In the genomic region with DNA sequence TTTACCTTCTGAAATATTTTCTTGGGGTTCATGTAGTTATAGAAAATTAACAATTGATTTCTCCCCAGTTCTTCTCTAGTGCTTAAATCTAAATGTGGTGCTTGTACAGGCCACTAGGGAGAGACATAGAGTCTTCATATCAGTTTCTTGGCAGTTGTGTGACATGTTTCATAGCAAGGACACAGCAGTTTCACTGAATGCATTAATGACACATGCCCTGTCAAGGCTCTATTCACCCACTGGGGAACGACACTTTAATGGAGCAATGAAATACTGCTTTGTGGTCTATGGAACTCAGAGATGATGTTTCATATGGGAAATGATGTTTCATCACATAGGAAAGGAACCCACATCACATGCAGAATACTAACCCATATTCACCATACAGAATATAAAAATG, we compare ENCODE assay signal across 8 cellular contexts. TPM values are rescaled to one million over a fixed set of nuclear protein-coding genes. Genes with fewer than 3 reads are reported as not detected.
A peak's percentile ranks its signal among the peaks of the same experiment; 100 is the strongest.
DNase-seq lines count a peak whose midpoint lies in the region; ATAC-seq and TF ChIP-seq lines count a peak whose summit lies in the region.

No MANE protein-coding gene starts in this region.

- H3K9me3 ChIP-seq in spleen = no peaks in the 10 kb centered on the region

- no peak for TF ChIP-seq POLR2A in spleen (IDR thresholded peaks at IDR 0.05)

- H3K4me1 ChIP-seq in foreskin keratinocyte (peaks cover 34% of the 10 kb centered on the region), spleen (peaks cover 0 to 16% (median 12%) of the 10 kb centered on the region in 6 donors)

- H3K36me3 ChIP-seq in spleen = no peaks in the 10 kb centered on the region

- no peaks in the 10 kb centered on the region for H3K27me3 ChIP-seq in foreskin keratinocyte
- peaks cover 0 to 42% (median 17%) of the 10 kb centered on the region in 7 donors for H3K27me3 ChIP-seq in spleen (replicated peaks in 1 of 7)

- 0 to 7% (median 3%) methylated on average over 1 of the region's 1 CpG for WGBS in spleen, 5 donors

- H3K27ac ChIP-seq in foreskin keratinocyte (peak overlapping the region; percentile 86), spleen (no peak overlapping the region)

- TF ChIP-seq CTCF in foreskin keratinocyte (conservative IDR thresholded peaks at IDR 0.05) (peak; percentile 82), spleen (IDR thresholded peaks at IDR 0.05 in 8 of 11, conservative IDR thresholded peaks at IDR 0.05 in 3 of 11) (peak in 8 of 11 experiments; percentile 30 to 60 (median 43))

- peak; percentile 15 for DNase-seq in DMS153 treated with DMSO at 0.1 percent for 48 hours (lab: John Stamatoyannopoulos, UW; ENCODE audit: unreplicated experiment)
- DNase-seq in SK-N-DZ (ENCODE audit: low spot score) = peak; percentile 48
- DNase-seq in foreskin keratinocyte = peak; percentile 86 to 92
- DNase-seq in spleen = no peak
- no peak for DNase-seq in effector CD4-positive, alpha-beta T cell
- no peak for DNase-seq in GOT3 (lab: John Stamatoyannopoulos, UW)

- peak overlapping the region in 3 of 8 donors; percentile 4 to 58 (median 24) for H3K4me3 ChIP-seq in spleen

- intact Hi-C loops in spleen (cut with DNase I; ENCODE audit: low total_unique reads) = no loop called here

- peak; percentile 39 for ATAC-seq in GM19397 (IDR thresholded peaks at IDR 0.05; ENCODE audit: unreplicated experiment)
- peak; percentile 75 for ATAC-seq in HG03520 (IDR thresholded peaks at IDR 0.05; ENCODE audit: unreplicated experiment)
- ATAC-seq in foreskin keratinocyte = peak; percentile 51

RNA-seq across cellular contexts. Expression of a gene that starts 2.8 kb away (rescaled TPM):
- 0.09 and 0.56 TPM in 2 replicates for polyA plus RNA-seq in SK-N-DZ (2014; cell fraction: cytosol; rRNA removed)
- 0.08 and 0.60 TPM in 2 replicates for polyA plus RNA-seq in SK-N-DZ (2014; cell fraction: nucleus; rRNA removed)
- 78.0 and 80.3 TPM in 2 replicates for total RNA-seq in foreskin keratinocyte
- polyA plus RNA-seq in foreskin keratinocyte = 74.6 and 91.5 TPM in 2 replicates
- 10 to 100 TPM in 2 of 7 donors, 1 to 10 TPM in 5; 3.3 to 11.6 (median 6.7) TPM for total RNA-seq in spleen
- 1 to 10 TPM; 3.8 to 4.4 (median 4.0) TPM for polyA plus RNA-seq in spleen

Comparison
In these comparisons a context has a peak if more than half of its experiments do, and no peak if none do; other contexts are left out.
1. DNase-seq: peak in DMS153 treated with DMSO at 0.1 percent for 48 hours (single experiment), SK-N-DZ (single experiment) and foreskin keratinocyte (2 of 2); none in spleen (single experiment), effector CD4-positive, alpha-beta T cell (single experiment) and GOT3 (single experiment).
2. Peak in every context shown above with its lines, with median percentiles within 50 percentile points of each other: ATAC-seq.